Comparison of ENCODE assay signal across 10 cellular contexts in the genomic region with DNA sequence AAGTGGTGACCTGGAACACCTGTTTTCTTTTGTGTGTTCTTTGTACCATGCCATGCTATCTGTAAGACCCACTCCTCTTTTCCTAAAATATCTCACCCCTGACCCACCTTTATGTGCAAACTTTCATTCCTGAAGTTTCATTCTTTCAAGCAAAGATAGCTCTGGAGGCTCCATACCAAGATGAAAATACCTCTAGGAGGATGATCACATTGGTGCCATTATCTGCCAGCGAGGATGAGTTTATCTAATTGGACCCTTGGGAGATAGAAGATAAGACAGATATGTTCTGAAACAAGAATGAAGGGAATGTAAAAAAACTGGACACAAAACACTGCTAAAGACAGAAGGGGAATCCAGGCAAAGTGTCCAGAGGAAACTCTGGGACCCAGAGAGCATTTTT. TPM values are rescaled to one million over a fixed set of nuclear protein-coding genes. Genes with fewer than 3 reads are reported as not detected.
"Had no signal": no experiment of that assay in that cellular context is flagged by ENCODE, and none has a peak within 500 bp of the region (broad histone marks: within the 10 kb centered on the region; RNA-seq: fewer than 3 reads in every experiment).

No MANE protein-coding gene starts in this region.

- H3K27ac ChIP-seq: HL-60 had no signal

- H3K4me3 Mint-ChIP-seq: IgD-negative memory B cell had no signal

- DNase-seq: IMR-90, KBM-7, KG1 had no signal

- H3K36me3 Mint-ChIP-seq: IgD-negative memory B cell had no signal

- FAIRE-seq: HepG2, HTR-8/SVneo, K562 had no signal

- H3K4me3 ChIP-seq: K562 had no signal

RNA-seq across cellular contexts. Expression of a gene that starts 24.1 kb away (rescaled TPM):
- total RNA-seq: HepG2, HT-29, HT1080, IMR-90, K562 had no signal
- polyA plus RNA-seq: HepG2, IgD-negative memory B cell, IMR-90 had no signal
